1 cellular context compared by ENCODE assay signal in the genomic region with DNA sequence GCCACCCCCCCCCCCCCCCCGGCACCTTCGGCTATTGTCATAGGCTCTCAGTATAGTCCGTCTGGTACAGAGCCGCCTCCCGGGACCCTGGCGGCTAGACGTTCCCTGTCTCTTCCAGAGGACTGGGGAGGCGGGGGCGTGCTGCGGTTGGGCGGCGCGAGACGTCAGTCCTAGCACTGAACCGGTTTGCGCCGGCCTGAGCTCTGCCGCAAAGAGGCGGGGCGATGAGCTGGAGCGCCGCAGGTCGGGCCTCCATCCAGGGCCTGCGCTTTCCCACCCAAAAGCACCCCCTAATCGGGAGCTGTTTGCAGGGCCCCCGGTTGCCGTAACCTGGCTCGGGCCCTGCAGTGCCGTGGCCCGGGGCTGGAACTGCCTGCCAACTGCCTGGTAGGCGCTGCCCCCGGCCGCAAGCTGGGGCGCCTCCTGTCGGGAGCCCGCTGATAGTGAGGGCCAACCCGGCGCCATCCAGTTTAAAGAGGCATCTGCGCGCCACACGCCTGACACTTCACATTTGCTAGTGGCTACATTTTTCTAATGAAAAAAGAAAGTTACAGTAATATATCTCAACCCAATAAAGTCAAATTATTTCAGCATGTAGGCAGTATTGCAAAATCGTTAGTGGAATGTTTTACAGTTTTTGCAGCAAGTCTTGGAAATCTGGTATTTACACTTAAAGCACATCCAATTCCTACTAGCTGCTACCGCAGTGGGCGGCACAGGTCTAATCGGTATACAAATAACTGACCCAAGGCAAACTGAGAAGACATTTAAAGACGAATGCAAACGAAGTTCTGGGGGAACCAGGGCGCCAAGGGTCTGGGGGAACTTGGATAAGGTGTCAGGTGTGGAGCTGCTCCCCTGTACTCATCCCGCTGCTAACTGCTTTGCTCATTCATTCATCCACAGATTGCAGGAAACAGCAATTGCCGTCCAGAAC.
A peak's percentile ranks its signal among the peaks of the same experiment; 100 is the strongest.
TF ChIP-seq lines count a peak whose summit lies in the region.

No MANE protein-coding gene starts in this region.

TF ChIP-seq in HepG2, 621 proteins besides CTCF, POLR2A, EP300 and RAD21 (continued from another document and continues in another):
- TF ChIP-seq, protein P1, sequence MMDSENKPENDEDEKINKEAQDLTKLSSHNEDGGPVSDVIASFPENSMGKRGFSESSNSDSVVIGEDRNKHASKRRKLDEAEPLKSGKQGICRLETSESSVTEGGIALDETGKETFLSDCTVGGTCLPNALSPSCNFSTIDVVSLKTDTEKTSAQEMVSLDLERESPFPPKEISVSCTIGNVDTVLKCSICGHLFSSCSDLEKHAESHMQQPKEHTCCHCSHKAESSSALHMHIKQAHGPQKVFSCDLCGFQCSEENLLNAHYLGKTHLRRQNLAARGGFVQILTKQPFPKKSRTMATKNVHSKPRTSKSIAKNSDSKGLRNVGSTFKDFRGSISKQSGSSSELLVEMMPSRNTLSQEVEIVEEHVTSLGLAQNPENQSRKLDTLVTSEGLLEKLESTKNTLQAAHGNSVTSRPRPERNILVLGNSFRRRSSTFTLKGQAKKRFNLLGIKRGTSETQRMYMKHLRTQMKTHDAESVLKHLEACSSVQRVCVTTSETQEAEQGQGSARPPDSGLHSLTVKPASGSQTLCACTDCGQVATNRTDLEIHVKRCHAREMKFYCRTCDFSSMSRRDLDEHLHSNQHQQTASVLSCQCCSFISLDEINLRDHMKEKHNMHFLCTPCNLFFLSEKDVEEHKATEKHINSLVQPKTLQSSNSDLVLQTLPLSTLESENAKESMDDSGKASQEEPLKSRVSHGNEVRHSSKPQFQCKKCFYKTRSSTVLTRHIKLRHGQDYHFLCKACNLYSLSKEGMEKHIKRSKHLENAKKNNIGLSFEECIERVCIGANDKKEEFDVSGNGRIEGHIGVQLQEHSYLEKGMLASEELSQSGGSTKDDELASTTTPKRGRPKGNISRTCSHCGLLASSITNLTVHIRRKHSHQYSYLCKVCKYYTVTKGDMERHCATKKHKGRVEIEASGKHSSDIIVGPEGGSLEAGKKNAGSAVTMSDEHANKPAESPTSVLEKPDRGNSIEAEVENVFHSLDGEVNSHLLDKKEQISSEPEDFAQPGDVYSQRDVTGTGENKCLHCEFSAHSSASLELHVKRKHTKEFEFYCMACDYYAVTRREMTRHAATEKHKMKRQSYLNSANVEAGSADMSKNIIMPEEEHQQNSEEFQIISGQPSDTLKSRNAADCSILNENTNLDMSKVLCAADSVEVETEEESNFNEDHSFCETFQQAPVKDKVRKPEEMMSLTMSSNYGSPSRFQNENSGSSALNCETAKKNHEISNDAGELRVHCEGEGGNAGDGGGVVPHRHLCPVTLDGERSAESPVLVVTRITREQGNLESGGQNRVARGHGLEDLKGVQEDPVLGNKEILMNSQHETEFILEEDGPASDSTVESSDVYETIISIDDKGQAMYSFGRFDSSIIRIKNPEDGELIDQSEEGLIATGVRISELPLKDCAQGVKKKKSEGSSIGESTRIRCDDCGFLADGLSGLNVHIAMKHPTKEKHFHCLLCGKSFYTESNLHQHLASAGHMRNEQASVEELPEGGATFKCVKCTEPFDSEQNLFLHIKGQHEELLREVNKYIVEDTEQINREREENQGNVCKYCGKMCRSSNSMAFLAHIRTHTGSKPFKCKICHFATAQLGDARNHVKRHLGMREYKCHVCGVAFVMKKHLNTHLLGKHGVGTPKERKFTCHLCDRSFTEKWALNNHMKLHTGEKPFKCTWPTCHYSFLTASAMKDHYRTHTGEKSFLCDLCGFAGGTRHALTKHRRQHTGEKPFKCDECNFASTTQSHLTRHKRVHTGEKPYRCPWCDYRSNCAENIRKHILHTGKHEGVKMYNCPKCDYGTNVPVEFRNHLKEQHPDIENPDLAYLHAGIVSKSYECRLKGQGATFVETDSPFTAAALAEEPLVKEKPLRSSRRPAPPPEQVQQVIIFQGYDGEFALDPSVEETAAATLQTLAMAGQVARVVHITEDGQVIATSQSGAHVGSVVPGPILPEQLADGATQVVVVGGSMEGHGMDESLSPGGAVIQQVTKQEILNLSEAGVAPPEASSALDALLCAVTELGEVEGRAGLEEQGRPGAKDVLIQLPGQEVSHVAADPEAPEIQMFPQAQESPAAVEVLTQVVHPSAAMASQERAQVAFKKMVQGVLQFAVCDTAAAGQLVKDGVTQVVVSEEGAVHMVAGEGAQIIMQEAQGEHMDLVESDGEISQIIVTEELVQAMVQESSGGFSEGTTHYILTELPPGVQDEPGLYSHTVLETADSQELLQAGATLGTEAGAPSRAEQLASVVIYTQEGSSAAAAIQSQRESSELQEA (CRISPR knock-in tag; IDR thresholded peaks at IDR 0.05; ENCODE audit: not compliant biosample characterization) = no peak
- TF ChIP-seq, protein P2, sequence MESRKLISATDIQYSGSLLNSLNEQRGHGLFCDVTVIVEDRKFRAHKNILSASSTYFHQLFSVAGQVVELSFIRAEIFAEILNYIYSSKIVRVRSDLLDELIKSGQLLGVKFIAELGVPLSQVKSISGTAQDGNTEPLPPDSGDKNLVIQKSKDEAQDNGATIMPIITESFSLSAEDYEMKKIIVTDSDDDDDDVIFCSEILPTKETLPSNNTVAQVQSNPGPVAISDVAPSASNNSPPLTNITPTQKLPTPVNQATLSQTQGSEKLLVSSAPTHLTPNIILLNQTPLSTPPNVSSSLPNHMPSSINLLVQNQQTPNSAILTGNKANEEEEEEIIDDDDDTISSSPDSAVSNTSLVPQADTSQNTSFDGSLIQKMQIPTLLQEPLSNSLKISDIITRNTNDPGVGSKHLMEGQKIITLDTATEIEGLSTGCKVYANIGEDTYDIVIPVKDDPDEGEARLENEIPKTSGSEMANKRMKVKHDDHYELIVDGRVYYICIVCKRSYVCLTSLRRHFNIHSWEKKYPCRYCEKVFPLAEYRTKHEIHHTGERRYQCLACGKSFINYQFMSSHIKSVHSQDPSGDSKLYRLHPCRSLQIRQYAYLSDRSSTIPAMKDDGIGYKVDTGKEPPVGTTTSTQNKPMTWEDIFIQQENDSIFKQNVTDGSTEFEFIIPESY (CRISPR knock-in tag; IDR thresholded peaks at IDR 0.05) = no peak
- TF ChIP-seq ZFP82 (CRISPR knock-in tag; IDR thresholded peaks at IDR 0.05; ENCODE audit: borderline replicate concordance) = no peak
- TF ChIP-seq SMARCC2 (IDR thresholded peaks at IDR 0.05) = no peak
- TF ChIP-seq, protein P3, sequence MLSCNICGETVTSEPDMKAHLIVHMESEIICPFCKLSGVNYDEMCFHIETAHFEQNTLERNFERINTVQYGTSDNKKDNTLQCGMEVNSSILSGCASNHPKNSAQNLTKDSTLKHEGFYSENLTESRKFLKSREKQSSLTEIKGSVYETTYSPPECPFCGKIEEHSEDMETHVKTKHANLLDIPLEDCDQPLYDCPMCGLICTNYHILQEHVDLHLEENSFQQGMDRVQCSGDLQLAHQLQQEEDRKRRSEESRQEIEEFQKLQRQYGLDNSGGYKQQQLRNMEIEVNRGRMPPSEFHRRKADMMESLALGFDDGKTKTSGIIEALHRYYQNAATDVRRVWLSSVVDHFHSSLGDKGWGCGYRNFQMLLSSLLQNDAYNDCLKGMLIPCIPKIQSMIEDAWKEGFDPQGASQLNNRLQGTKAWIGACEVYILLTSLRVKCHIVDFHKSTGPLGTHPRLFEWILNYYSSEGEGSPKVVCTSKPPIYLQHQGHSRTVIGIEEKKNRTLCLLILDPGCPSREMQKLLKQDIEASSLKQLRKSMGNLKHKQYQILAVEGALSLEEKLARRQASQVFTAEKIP (CRISPR knock-in tag; IDR thresholded peaks at IDR 0.05; ENCODE audit: borderline replicate concordance) = no peak
- TF ChIP-seq ARNTL (CRISPR knock-in tag; IDR thresholded peaks at IDR 0.05) = no peak
- peak; percentile 82 for TF ChIP-seq ZFY (CRISPR knock-in tag; IDR thresholded peaks at IDR 0.05)
- TF ChIP-seq KLF6 (CRISPR knock-in tag; IDR thresholded peaks at IDR 0.05) = no peak
- TF ChIP-seq SCMH1 (CRISPR knock-in tag; IDR thresholded peaks at IDR 0.05; ENCODE audit: borderline replicate concordance) = no peak
- TF ChIP-seq SYNCRIP (IDR thresholded peaks at IDR 0.05; ENCODE audit: insufficient read depth, low read depth, low read length) = no peak
- peak; percentile 48; the same call in 1 of the 2 replicates for TF ChIP-seq ZBTB20 (CRISPR knock-in tag; IDR thresholded peaks at IDR 0.05; ENCODE audit: borderline replicate concordance, low read depth)
- TF ChIP-seq, protein P4, sequence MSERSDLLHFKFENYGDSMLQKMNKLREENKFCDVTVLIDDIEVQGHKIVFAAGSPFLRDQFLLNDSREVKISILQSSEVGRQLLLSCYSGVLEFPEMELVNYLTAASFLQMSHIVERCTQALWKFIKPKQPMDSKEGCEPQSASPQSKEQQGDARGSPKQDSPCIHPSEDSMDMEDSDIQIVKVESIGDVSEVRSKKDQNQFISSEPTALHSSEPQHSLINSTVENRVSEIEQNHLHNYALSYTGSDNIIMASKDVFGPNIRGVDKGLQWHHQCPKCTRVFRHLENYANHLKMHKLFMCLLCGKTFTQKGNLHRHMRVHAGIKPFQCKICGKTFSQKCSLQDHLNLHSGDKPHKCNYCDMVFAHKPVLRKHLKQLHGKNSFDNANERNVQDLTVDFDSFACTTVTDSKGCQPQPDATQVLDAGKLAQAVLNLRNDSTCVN (CRISPR knock-in tag; IDR thresholded peaks at IDR 0.05; ENCODE audit: borderline replicate concordance) = no peak
- TF ChIP-seq MEIS1 (CRISPR knock-in tag; IDR thresholded peaks at IDR 0.05; ENCODE audit: borderline replicate concordance) = no peak
- no peak for TF ChIP-seq CEBPG (CRISPR knock-in tag; IDR thresholded peaks at IDR 0.05)
- TF ChIP-seq, protein P5, sequence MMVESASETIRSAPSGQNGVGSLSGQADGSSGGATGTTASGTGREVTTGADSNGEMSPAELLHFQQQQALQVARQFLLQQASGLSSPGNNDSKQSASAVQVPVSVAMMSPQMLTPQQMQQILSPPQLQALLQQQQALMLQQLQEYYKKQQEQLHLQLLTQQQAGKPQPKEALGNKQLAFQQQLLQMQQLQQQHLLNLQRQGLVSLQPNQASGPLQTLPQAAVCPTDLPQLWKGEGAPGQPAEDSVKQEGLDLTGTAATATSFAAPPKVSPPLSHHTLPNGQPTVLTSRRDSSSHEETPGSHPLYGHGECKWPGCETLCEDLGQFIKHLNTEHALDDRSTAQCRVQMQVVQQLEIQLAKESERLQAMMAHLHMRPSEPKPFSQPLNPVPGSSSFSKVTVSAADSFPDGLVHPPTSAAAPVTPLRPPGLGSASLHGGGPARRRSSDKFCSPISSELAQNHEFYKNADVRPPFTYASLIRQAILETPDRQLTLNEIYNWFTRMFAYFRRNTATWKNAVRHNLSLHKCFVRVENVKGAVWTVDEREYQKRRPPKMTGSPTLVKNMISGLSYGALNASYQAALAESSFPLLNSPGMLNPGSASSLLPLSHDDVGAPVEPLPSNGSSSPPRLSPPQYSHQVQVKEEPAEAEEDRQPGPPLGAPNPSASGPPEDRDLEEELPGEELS (CRISPR knock-in tag; IDR thresholded peaks at IDR 0.05) = no peak
- TF ChIP-seq ZNF34 (CRISPR knock-in tag; IDR thresholded peaks at IDR 0.05; ENCODE audit: borderline replicate concordance) = 0 out of 2 replicates have a peak, but pooled peaks have one; percentile 63
- peak; percentile 53 for TF ChIP-seq KDM2A (CRISPR knock-in tag; IDR thresholded peaks at IDR 0.05; ENCODE audit: borderline replicate concordance, low read depth)
- TF ChIP-seq TARDBP (CRISPR knock-in tag; IDR thresholded peaks at IDR 0.05) = 0 out of 2 replicates have a peak, but pooled peaks have one; percentile 8
- no peak for TF ChIP-seq RFX1 (IDR thresholded peaks at IDR 0.05)
- TF ChIP-seq, protein P6, sequence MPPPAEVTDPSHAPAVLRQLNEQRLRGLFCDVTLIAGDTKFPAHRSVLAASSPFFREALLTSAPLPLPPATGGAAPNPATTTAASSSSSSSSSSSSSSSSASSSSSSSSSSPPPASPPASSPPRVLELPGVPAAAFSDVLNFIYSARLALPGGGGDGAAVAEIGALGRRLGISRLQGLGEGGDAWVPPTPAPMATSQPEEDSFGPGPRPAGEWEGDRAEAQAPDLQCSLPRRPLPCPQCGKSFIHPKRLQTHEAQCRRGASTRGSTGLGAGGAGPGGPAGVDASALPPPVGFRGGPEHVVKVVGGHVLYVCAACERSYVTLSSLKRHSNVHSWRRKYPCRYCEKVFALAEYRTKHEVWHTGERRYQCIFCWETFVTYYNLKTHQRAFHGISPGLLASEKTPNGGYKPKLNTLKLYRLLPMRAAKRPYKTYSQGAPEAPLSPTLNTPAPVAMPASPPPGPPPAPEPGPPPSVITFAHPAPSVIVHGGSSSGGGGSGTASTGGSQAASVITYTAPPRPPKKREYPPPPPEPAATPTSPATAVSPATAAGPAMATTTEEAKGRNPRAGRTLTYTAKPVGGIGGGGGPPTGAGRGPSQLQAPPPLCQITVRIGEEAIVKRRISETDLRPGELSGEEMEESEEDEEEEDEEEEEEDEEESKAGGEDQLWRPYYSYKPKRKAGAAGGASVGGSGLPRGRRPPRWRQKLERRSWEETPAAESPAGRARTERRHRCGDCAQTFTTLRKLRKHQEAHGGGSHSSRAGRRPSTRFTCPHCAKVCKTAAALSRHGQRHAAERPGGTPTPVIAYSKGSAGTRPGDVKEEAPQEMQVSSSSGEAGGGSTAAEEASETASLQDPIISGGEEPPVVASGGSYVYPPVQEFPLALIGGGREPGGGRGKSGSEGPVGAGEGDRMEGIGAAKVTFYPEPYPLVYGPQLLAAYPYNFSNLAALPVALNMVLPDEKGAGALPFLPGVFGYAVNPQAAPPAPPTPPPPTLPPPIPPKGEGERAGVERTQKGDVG (CRISPR knock-in tag; IDR thresholded peaks at IDR 0.05; ENCODE audit: borderline replicate concordance) = peak; percentile 67; the same call in 1 of the 2 replicates
- TF ChIP-seq, protein P7, sequence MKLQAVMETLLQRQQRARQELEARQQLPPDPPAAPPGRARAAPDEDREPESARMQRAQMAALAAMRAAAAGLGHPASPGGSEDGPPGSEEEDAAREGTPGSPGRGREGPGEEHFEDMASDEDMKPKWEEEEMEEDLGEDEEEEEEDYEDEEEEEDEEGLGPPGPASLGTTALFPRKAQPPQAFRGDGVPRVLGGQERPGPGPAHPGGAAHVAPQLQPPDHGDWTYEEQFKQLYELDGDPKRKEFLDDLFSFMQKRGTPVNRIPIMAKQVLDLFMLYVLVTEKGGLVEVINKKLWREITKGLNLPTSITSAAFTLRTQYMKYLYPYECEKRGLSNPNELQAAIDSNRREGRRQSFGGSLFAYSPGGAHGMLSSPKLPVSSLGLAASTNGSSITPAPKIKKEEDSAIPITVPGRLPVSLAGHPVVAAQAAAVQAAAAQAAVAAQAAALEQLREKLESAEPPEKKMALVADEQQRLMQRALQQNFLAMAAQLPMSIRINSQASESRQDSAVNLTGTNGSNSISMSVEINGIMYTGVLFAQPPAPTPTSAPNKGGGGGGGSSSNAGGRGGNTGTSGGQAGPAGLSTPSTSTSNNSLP (IDR thresholded peaks at IDR 0.05; ENCODE audit: low read depth, low read length) = no peak
- TF ChIP-seq ZNF614 (CRISPR knock-in tag; IDR thresholded peaks at IDR 0.05; ENCODE audit: borderline replicate concordance) = no peak
- no peak for TF ChIP-seq ZNF441 (CRISPR knock-in tag; IDR thresholded peaks at IDR 0.05; ENCODE audit: borderline replicate concordance)
- no peak; the same call in 1 of the 2 replicates for TF ChIP-seq SNAPC2 (CRISPR knock-in tag; IDR thresholded peaks at IDR 0.05)
- TF ChIP-seq ZNF143 (CRISPR knock-in tag; IDR thresholded peaks at IDR 0.05) = no peak; the same call in 1 of the 2 replicates
- 0 out of 2 replicates have a peak, but pooled peaks have one; percentile 10 for TF ChIP-seq PRMT3 (CRISPR knock-in tag; IDR thresholded peaks at IDR 0.05; ENCODE audit: borderline replicate concordance, low read depth)
- TF ChIP-seq ONECUT2 (CRISPR knock-in tag; IDR thresholded peaks at IDR 0.05) = no peak
- TF ChIP-seq ZNF101 (CRISPR knock-in tag; IDR thresholded peaks at IDR 0.05; ENCODE audit: borderline replicate concordance, low read depth) = no peak
- no peak for TF ChIP-seq ETV6 (CRISPR knock-in tag; conservative IDR thresholded peaks at IDR 0.05)
